In the genomic region with DNA sequence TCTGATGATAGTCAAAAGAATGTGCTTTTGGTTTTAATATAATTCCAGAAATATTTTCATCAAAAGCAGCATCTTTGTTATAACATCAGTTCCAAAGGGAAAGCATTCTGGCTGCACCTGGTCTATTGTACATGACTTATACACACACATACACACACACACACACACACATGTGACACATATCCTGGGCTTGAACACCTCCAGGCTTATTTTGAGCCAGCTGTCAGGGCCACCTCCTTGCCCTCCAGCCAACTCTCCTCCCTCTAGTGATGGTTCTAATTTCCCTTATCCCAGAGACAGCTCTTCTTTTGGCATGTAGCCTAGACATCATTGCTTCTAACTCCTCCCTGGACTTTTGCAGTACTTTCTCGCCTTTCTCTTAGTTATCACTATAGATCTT, we compare ENCODE assay signal across 20 cellular contexts.
DNase-seq lines count a peak whose midpoint lies in the region; ATAC-seq and TF ChIP-seq lines count a peak whose summit lies in the region.
"Had no signal": no experiment of that assay in that cellular context is flagged by ENCODE, and none has a peak within 500 bp of the region (broad histone marks: within the 10 kb centered on the region; RNA-seq: fewer than 3 reads in every experiment).

No MANE protein-coding gene starts in this region.

- H3K36me3 ChIP-seq in mucosa of descending colon (ENCODE audit: low read depth) = no peaks in the 10 kb centered on the region
- H3K36me3 ChIP-seq: heart right ventricle, ovary, Peyer's patch, WERI-Rb-1 had no signal

- no peaks in the 10 kb centered on the region for H3K9me3 ChIP-seq in mucosa of descending colon
- H3K9me3 ChIP-seq: heart right ventricle, ovary, Peyer's patch, testis had no signal

- no peak overlapping the region for H3K27ac ChIP-seq in caudate nucleus (ENCODE audit: low read depth, low read length)
- H3K27ac ChIP-seq: ovary, skin epidermis, testis, WERI-Rb-1 had no signal

- no peak for TF ChIP-seq CTCF in mucosa of descending colon (IDR thresholded peaks at IDR 0.05)

- DNase-seq in EH (ENCODE audit: low read depth) (peak; percentile 71), NCI-H226 (peak; percentile 27), dermis blood vessel endothelial cell (peak; percentile 24), mucosa of descending colon (no peak), hepatic stellate cell (ENCODE audit: low spot score) (no peak), caudate nucleus (lab: John Stamatoyannopoulos, UW) (no peak), amniotic stem cell (lab: John Stamatoyannopoulos, UW) (no peak)
- DNase-seq in activated T-cell treated with anti-CD3 and anti-CD28 coated beads, Interleukin-2, amount 50 U/mL, for 1 hour = no peak
- DNase-seq: activated CD4-positive, alpha-beta memory T cell treated with anti-CD3 and anti-CD28 coated beads, Interleukin-2, amount 10 ng/mL, durations not matched to agents 7 days and 5 days; cerebellar nuclear complex; DMS153; heart right ventricle; islet precursor cell; NCI-H748 treated with DMSO at 0.1 percent for 48 hours; ovary; Peyer's patch; SW 1271; testis; WERI-Rb-1 had no signal

- H3K4me3 ChIP-seq in mucosa of descending colon = no peak overlapping the region
- H3K4me3 ChIP-seq: heart right ventricle, ovary, Peyer's patch, skin epidermis, testis had no signal

- peaks cover 17% of the 10 kb centered on the region for H3K4me1 ChIP-seq in mucosa of descending colon (ENCODE audit: low read depth)
- H3K4me1 ChIP-seq: testis had no signal

- peak; percentile 20 for ATAC-seq in mucosa of descending colon

- intact Hi-C loops in mucosa of descending colon (cut with DNase I, micrococcal nuclease) = no loop called here

Comparison
In these comparisons a context has a peak if more than half of its experiments do, and no peak if none do; other contexts are left out.
1. DNase-seq: peak in EH (single experiment), NCI-H226 (single experiment) and dermis blood vessel endothelial cell (single experiment); none in mucosa of descending colon (0 of 3), hepatic stellate cell (single experiment), caudate nucleus (0 of 61), amniotic stem cell (single experiment) and activated T-cell treated with anti-CD3 and anti-CD28 coated beads, Interleukin-2, amount 50 U/mL, for 1 hour (single experiment).